18 cellular contexts compared by ENCODE assay signal in the genomic region with DNA sequence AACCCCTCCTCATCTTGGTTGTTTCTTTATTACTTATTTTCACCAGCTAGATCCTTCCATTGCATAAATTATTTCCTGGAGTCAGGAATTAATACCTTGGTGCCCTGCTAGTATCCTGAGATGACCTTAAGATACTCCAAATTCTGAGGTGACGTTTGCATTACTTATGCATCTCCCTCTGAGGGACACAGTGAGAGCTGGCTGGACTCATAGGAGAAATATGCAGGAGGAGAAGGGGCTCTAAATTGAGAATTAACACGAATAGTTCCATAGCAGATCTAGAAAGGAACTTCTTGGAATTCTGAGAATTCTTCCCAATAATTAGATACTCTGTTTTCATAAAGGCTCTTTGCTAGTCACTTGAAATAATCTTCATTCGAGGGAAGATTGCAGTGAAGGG.
DNase-seq lines count a peak whose midpoint lies in the region; ATAC-seq and TF ChIP-seq lines count a peak whose summit lies in the region.
"Had no signal": no experiment of that assay in that cellular context is flagged by ENCODE, and none has a peak within 500 bp of the region (broad histone marks: within the 10 kb centered on the region; RNA-seq: fewer than 3 reads in every experiment).

No MANE protein-coding gene starts in this region.

- H3K9ac ChIP-seq in OCI-LY1 (ENCODE audit: low read length): no peak overlapping the region

- no peak for TF ChIP-seq CTCF in OCI-LY1 (IDR thresholded peaks at IDR 0.05; ENCODE audit: low read length)
- TF ChIP-seq CTCF in prostate gland (IDR thresholded peaks at IDR 0.05): no peak

- no peaks in the 10 kb centered on the region for H3K79me2 ChIP-seq in OCI-LY1 (ENCODE audit: insufficient read depth, low read length)

- no peaks in the 10 kb centered on the region for H3K9me2 ChIP-seq in OCI-LY1 (ENCODE audit: low read depth, low read length)

- DNase-seq in A172 (ENCODE audit: low spot score) (peak; percentile 11), EL (peak; percentile 67), fibroblast of peridontal ligament (ENCODE audit: extremely low read depth) (peak; percentile 38), SK-N-DZ (ENCODE audit: low spot score) (no peak), cerebellar nuclear complex (lab: John Stamatoyannopoulos, UW) (no peak), prostate gland (ENCODE audit: low spot score) (no peak)
- DNase-seq: 8988T, AML-193, DMS53, KG1, NCI-H1436 treated with DMSO at 0.1 percent for 48 hours, NCI-H2029 treated with DMSO at 0.1 percent for 48 hours, NCI-H510A treated with DMSO at 0.1 percent for 48 hours, NCI-H82 had no signal

- TF ChIP-seq POLR2A in prostate gland (IDR thresholded peaks at IDR 0.05): no peak

- H3K27ac ChIP-seq in OCI-LY1 (ENCODE audit: low read depth, low read length, poor library complexity, severe bottlenecking) (no peak overlapping the region), prostate gland (no peak overlapping the region)

- intact Hi-C loops in prostate gland (cut with DNase I): no loop called here

- no peak for ATAC-seq in GM21447 (IDR thresholded peaks at IDR 0.05; ENCODE audit: unreplicated experiment)
- ATAC-seq: GM12878, Panc1 had no signal

- peak overlapping the region; percentile 8; the same call in 1 of the 2 replicates for H2AFZ ChIP-seq in OCI-LY1 (ENCODE audit: low read length)

- 80% methylated on average over 3 of the region's 3 CpGs for WGBS in prostate gland

- H3K4me3 ChIP-seq in OCI-LY1 (ENCODE audit: low read depth, low read length, poor library complexity, severe bottlenecking) (no peak overlapping the region), prostate gland (no peak overlapping the region)
- H3K4me3 ChIP-seq: GM12878 had no signal

- no peaks in the 10 kb centered on the region; the same call in 1 of the 2 replicates for H3K9me3 ChIP-seq in OCI-LY1 (ENCODE audit: low read length)
- H3K9me3 ChIP-seq in prostate gland: no peaks in the 10 kb centered on the region

- H4K20me1 ChIP-seq in OCI-LY1 (ENCODE audit: insufficient read depth, low read length): no peaks in the 10 kb centered on the region

- no peak overlapping the region for H3K4me2 ChIP-seq in OCI-LY1 (ENCODE audit: low read length)

- H3K4me1 ChIP-seq in OCI-LY1 (ENCODE audit: insufficient read depth, low read length, severe bottlenecking) (peaks cover 19% of the 10 kb centered on the region), prostate gland (replicated peaks) (no peaks in the 10 kb centered on the region)

- H3K36me3 ChIP-seq in OCI-LY1 (ENCODE audit: insufficient read depth, low read length) (no peaks in the 10 kb centered on the region), prostate gland (no peaks in the 10 kb centered on the region)

- no peaks in the 10 kb centered on the region for H3F3A ChIP-seq in OCI-LY1 (ENCODE audit: insufficient read depth, low read length)

- no peaks in the 10 kb centered on the region for H3K27me3 ChIP-seq in OCI-LY1 (ENCODE audit: insufficient read depth, low read length)
- no peaks in the 10 kb centered on the region for H3K27me3 ChIP-seq in prostate gland (replicated peaks; ENCODE audit: insufficient read depth)

Comparison
In these comparisons a context has a peak if more than half of its experiments do, and no peak if none do; other contexts are left out.
1. DNase-seq: peak in A172 (single experiment), EL (single experiment) and fibroblast of peridontal ligament (single experiment); none in SK-N-DZ (single experiment), cerebellar nuclear complex (0 of 2) and prostate gland (single experiment).